ENCODE assay signal across 21 cellular contexts in the genomic region with DNA sequence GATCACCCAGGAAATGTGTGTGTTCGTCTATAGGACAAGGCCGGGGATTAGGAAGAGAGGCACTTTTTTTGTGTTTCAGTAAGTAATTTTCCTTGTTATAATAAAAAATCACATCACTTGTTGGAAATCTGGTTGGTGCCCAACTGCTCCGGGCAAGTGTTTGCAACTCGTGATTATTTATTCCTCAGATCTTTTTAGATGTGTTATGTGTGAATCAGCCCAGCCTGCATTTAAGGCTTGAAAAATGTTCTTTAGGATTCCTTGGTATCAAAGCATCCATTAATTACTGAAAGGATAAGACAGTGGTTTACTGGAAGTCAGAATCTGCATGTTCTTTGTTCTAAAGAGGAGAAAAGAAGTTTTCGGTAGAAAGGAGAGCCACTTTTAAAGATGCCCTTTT.
DNase-seq lines count a peak whose midpoint lies in the region; ATAC-seq and TF ChIP-seq lines count a peak whose summit lies in the region.
"Had no signal": no experiment of that assay in that cellular context is flagged by ENCODE, and none has a peak within 500 bp of the region (broad histone marks: within the 10 kb centered on the region; RNA-seq: fewer than 3 reads in every experiment).

No MANE protein-coding gene starts in this region.

- no peaks in the 10 kb centered on the region for H3K9me3 ChIP-seq in MG63
- H3K9me3 ChIP-seq: BLaER1, Caco-2 had no signal

- no peaks in the 10 kb centered on the region for H3K36me3 ChIP-seq in MG63
- H3K36me3 ChIP-seq: BLaER1 had no signal

- no peak for ATAC-seq in GM19397 (IDR thresholded peaks at IDR 0.05; ENCODE audit: unreplicated experiment)
- ATAC-seq in GM19455 (IDR thresholded peaks at IDR 0.05; ENCODE audit: unreplicated experiment) = no peak
- ATAC-seq: HCT116, Panc1 had no signal

- H3K27me3 ChIP-seq in MG63 = no peaks in the 10 kb centered on the region
- H3K27me3 ChIP-seq: BLaER1 had no signal

- no peaks in the 10 kb centered on the region for H3K9me3 Mint-ChIP-seq in brain
- no peaks in the 10 kb centered on the region for H3K9me3 Mint-ChIP-seq in activated CD4-positive, alpha-beta T cell treated with anti-CD3 and anti-CD28 coated beads, Interleukin-2, amount 10 ng/mL, durations not matched to agents 24 days and 14 days
- H3K9me3 Mint-ChIP-seq: CD4-positive, alpha-beta T cell had no signal

- peak overlapping the region in 4 of 5 experiments; percentile 54 to 88 (median 84) for H3K27ac Mint-ChIP-seq in brain
- H3K27ac Mint-ChIP-seq in activated CD4-positive, alpha-beta T cell treated with anti-CD3 and anti-CD28 coated beads, Interleukin-2, amount 10 ng/mL, durations not matched to agents 24 days and 14 days = no peak overlapping the region
- H3K27ac Mint-ChIP-seq: CD4-positive, alpha-beta T cell had no signal

- peak; percentile 10 for DNase-seq in MG63
- DNase-seq in middle frontal gyrus (ENCODE audit: extremely low spot score, low spot score) = peak; percentile 12
- no peak for DNase-seq in activated CD4-positive, alpha-beta T cell treated with anti-CD3 and anti-CD28 coated beads, Interleukin-2, amount 10 ng/mL, durations not matched to agents 24 days and 14 days
- DNase-seq in T-helper 9 cell = no peak
- DNase-seq: Caco-2; CD4-positive, alpha-beta T cell; DMS 273 treated with DMSO at 0.1 percent for 48 hours; DMS79 treated with DMSO at 0.1 percent for 48 hours; KBM-7; NCI-H1105; NCI-H146; NCI-H2029; NCI-H226; NCI-H510A treated with DMSO at 0.1 percent for 48 hours; NCI-H774 had no signal

- no peaks in the 10 kb centered on the region for H3K36me3 Mint-ChIP-seq in brain
- no peaks in the 10 kb centered on the region for H3K36me3 Mint-ChIP-seq in activated CD4-positive, alpha-beta T cell treated with anti-CD3 and anti-CD28 coated beads, Interleukin-2, amount 10 ng/mL, durations not matched to agents 24 days and 14 days (ENCODE audit: low read depth)

- no peak overlapping the region for H3K4me3 ChIP-seq in MG63
- H3K4me3 ChIP-seq: BLaER1 had no signal

- no peak for TF ChIP-seq CTCF in brain (conservative IDR thresholded peaks at IDR 0.05)

- intact Hi-C loops in activated CD4-positive, alpha-beta T cell treated with anti-CD3 and anti-CD28 coated beads, Interleukin-2, amount 10 ng/mL, durations not matched to agents 24 days and 14 days (cut with micrococcal nuclease) = no loop called here

- peak overlapping the region in 2 of 5 experiments; percentile 29 to 67 for H3K4me3 Mint-ChIP-seq in brain
- H3K4me3 Mint-ChIP-seq in activated CD4-positive, alpha-beta T cell treated with anti-CD3 and anti-CD28 coated beads, Interleukin-2, amount 10 ng/mL, durations not matched to agents 24 days and 14 days = no peak overlapping the region
- H3K4me3 Mint-ChIP-seq: CD4-positive, alpha-beta T cell had no signal

- no peaks in the 10 kb centered on the region for H3K27me3 Mint-ChIP-seq in brain
- peaks cover 2% of the 10 kb centered on the region for H3K27me3 Mint-ChIP-seq in activated CD4-positive, alpha-beta T cell treated with anti-CD3 and anti-CD28 coated beads, Interleukin-2, amount 10 ng/mL, durations not matched to agents 24 days and 14 days

- peaks cover 49% of the 10 kb centered on the region for H3K4me1 Mint-ChIP-seq in brain
- H3K4me1 Mint-ChIP-seq in activated CD4-positive, alpha-beta T cell treated with anti-CD3 and anti-CD28 coated beads, Interleukin-2, amount 10 ng/mL, durations not matched to agents 24 days and 14 days = no peaks in the 10 kb centered on the region

Comparison
In these comparisons a context has a peak if more than half of its experiments do, and no peak if none do; other contexts are left out.
1. DNase-seq: peak in MG63 (single experiment) and middle frontal gyrus (single experiment); none in activated CD4-positive, alpha-beta T cell treated with anti-CD3 and anti-CD28 coated beads, Interleukin-2, amount 10 ng/mL, durations not matched to agents 24 days and 14 days (single experiment) and T-helper 9 cell (single experiment).